ENCODE assay signal across 28 cellular contexts in genomic region chr3:182783106-182783505, GRCh38.
"Had no signal": no experiment of that assay in that cellular context is flagged by ENCODE, and none has a peak within 500 bp of the region (broad histone marks: within the 10 kb centered on the region; RNA-seq: fewer than 3 reads in every experiment).

No MANE protein-coding gene starts in this region.

- H3K4me1 Mint-ChIP-seq: natural killer cell; nephron; neural progenitor cell; stimulated activated effector memory CD8-positive, alpha-beta T cell treated with anti-CD3 and anti-CD28 coated beads, Interleukin-12 subunit alpha, Interleukin-12 subunit beta, amount 100 ng/mL, for 72 hours had no signal

- H3K9me3 ChIP-seq: ovary, psoas muscle, right lobe of liver, sigmoid colon, stomach, thoracic aorta, thyroid gland, transverse colon, upper lobe of right lung, uterus had no signal

- H3K36me3 ChIP-seq: neural progenitor cell, ovary, right lobe of liver, sigmoid colon, stomach, thoracic aorta, thyroid gland, transverse colon, upper lobe of right lung, uterus had no signal

- H3K27me3 Mint-ChIP-seq: stimulated activated naive CD8-positive, alpha-beta T cell treated with anti-CD3 and anti-CD28 coated beads, Interleukin-15, Interleukin-2, amounts not matched to agents 100 ng/mL and 50 ng/mL, for 24 hours had no signal

- H3K27ac ChIP-seq: neural progenitor cell, ovary, parathyroid adenoma, psoas muscle, right lobe of liver, sigmoid colon, stomach, thoracic aorta, thyroid gland, transverse colon, upper lobe of right lung, uterus had no signal

- H3K9me3 Mint-ChIP-seq: natural killer cell; neural progenitor cell; stimulated activated effector memory CD8-positive, alpha-beta T cell treated with anti-CD3 and anti-CD28 coated beads, Interleukin-12 subunit alpha, Interleukin-12 subunit beta, amount 100 ng/mL, for 72 hours; stimulated activated naive B cell treated with anti-CD40 and anti-IgM and Interleukin-4, amounts not matched to agents 10 μg/mL and 1 μg/mL and 100 μg/mL, for 72 hours; stimulated activated naive CD8-positive, alpha-beta T cell treated with anti-CD3 and anti-CD28 coated beads, Interleukin-15, Interleukin-2, amounts not matched to agents 100 ng/mL and 50 ng/mL, for 24 hours; type B pancreatic cell had no signal

- H3K4me1 ChIP-seq: neural progenitor cell, parathyroid adenoma, psoas muscle, right lobe of liver, sigmoid colon, stomach, thyroid gland, transverse colon, upper lobe of right lung, uterus had no signal

- H3K9ac ChIP-seq: neural progenitor cell, parathyroid adenoma had no signal

- H3K4me2 ChIP-seq: neural progenitor cell had no signal

- H3K36me3 Mint-ChIP-seq: natural killer cell; neural progenitor cell; stimulated activated effector memory CD8-positive, alpha-beta T cell treated with anti-CD3 and anti-CD28 coated beads, Interleukin-12 subunit alpha, Interleukin-12 subunit beta, amount 100 ng/mL, for 72 hours; stimulated activated naive B cell treated with anti-CD40 and anti-IgM and Interleukin-4, amounts not matched to agents 10 μg/mL and 1 μg/mL and 100 μg/mL, for 72 hours; type B pancreatic cell had no signal

- H2AFZ ChIP-seq: neural progenitor cell, parathyroid adenoma had no signal

- H3K27ac Mint-ChIP-seq: natural killer cell; nephron; neural progenitor cell; progenitor cell of endocrine pancreas; stimulated activated effector memory CD8-positive, alpha-beta T cell treated with anti-CD3 and anti-CD28 coated beads, Interleukin-12 subunit alpha, Interleukin-12 subunit beta, amount 100 ng/mL, for 72 hours; stimulated activated naive B cell treated with anti-CD40 and anti-IgM and Interleukin-4, amounts not matched to agents 10 μg/mL and 1 μg/mL and 100 μg/mL, for 72 hours; type B pancreatic cell had no signal

- H3K4me3 Mint-ChIP-seq: natural killer cell; nephron; neural progenitor cell; stimulated activated effector memory CD8-positive, alpha-beta T cell treated with anti-CD3 and anti-CD28 coated beads, Interleukin-12 subunit alpha, Interleukin-12 subunit beta, amount 100 ng/mL, for 72 hours; stimulated activated naive CD8-positive, alpha-beta T cell treated with anti-CD3 and anti-CD28 coated beads, Interleukin-15, Interleukin-2, amounts not matched to agents 100 ng/mL and 50 ng/mL, for 24 hours; type B pancreatic cell had no signal

- H3K27me3 ChIP-seq: neural progenitor cell, ovary, right lobe of liver, uterus had no signal

- ATAC-seq: natural killer cell; psoas muscle; right cardiac atrium; right lobe of liver; stimulated activated effector memory CD8-positive, alpha-beta T cell treated with anti-CD3 and anti-CD28 coated beads, Interleukin-12 subunit alpha, Interleukin-12 subunit beta, amount 100 ng/mL, for 72 hours; upper lobe of right lung had no signal

- FAIRE-seq: small intestine had no signal

- DNase-seq: natural killer cell; occipital lobe; ovary; posterior cingulate gyrus; psoas muscle; right cardiac atrium; right lobe of liver; sigmoid colon; small intestine; stimulated activated CD4-positive, alpha-beta T cell treated with anti-CD3 and anti-CD28 coated beads, Interleukin-15, amount 100 ng/mL, for 24 hours; stimulated activated CD4-positive, alpha-beta T cell treated with anti-CD3 and anti-CD28 coated beads, Interleukin-2, amount 100 ng/mL, for 24 hours; stimulated activated CD4-positive, alpha-beta T cell treated with anti-CD3 and anti-CD28 coated beads, Interleukin-2, amount 100 ng/mL, for 48 hours; stimulated activated CD4-positive, alpha-beta T cell treated with anti-CD3 and anti-CD28 coated beads, Interleukin-4, amount 100 ng/mL, for 24 hours; stimulated activated naive B cell treated with anti-CD40 and anti-IgM and Interleukin-4, amounts not matched to agents 10 μg/mL and 1 μg/mL and 100 μg/mL, for 72 hours; stimulated activated naive CD4-positive, alpha-beta T cell treated with Interleukin-2 at 50 U/mL for 16 hours; stomach; thyroid gland; transverse colon; upper lobe of right lung; uterus had no signal

- H3K4me3 ChIP-seq: neural progenitor cell, ovary, psoas muscle, right lobe of liver, sigmoid colon, stomach, thoracic aorta, thyroid gland, transverse colon, upper lobe of right lung, uterus had no signal

- H3K79me2 ChIP-seq: parathyroid adenoma had no signal
